ENCODE assay signal across 14 cellular contexts in genomic region chr15:48592929-48593328, GRCh38.
"Had no signal": no experiment of that assay in that cellular context is flagged by ENCODE, and none has a peak within 500 bp of the region (broad histone marks: within the 10 kb centered on the region; RNA-seq: fewer than 3 reads in every experiment).

No MANE protein-coding gene starts in this region.

- H3K4me3 Mint-ChIP-seq: activated CD8-positive, alpha-beta T cell treated with anti-CD3 and anti-CD28 coated beads for 36 hours; activated naive CD8-positive, alpha-beta T cell treated with anti-CD3 and anti-CD28 coated beads for 36 hours; activated T-cell treated with anti-CD3 and anti-CD28 coated beads, Interleukin-2, amount 50 U/mL, for 72 hours; neural crest cell; stimulated activated effector memory CD8-positive, alpha-beta T cell treated with anti-CD3 and anti-CD28 coated beads, Interleukin-12 subunit alpha, Interleukin-12 subunit beta, amount 100 ng/mL, for 72 hours had no signal

- H3K27ac Mint-ChIP-seq: activated CD8-positive, alpha-beta T cell treated with anti-CD3 and anti-CD28 coated beads for 36 hours; activated naive CD8-positive, alpha-beta T cell treated with anti-CD3 and anti-CD28 coated beads for 36 hours; activated T-cell treated with anti-CD3 and anti-CD28 coated beads, Interleukin-2, amount 50 U/mL, for 72 hours; stimulated activated effector memory CD8-positive, alpha-beta T cell treated with anti-CD3 and anti-CD28 coated beads, Interleukin-12 subunit alpha, Interleukin-12 subunit beta, amount 100 ng/mL, for 72 hours had no signal

- H3K27me3 ChIP-seq: ovary had no signal

- H3K9me3 Mint-ChIP-seq: activated CD8-positive, alpha-beta T cell treated with anti-CD3 and anti-CD28 coated beads for 36 hours; activated naive CD8-positive, alpha-beta T cell treated with anti-CD3 and anti-CD28 coated beads for 36 hours; activated T-cell treated with anti-CD3 and anti-CD28 coated beads, Interleukin-2, amount 50 U/mL, for 72 hours; stimulated activated effector memory CD8-positive, alpha-beta T cell treated with anti-CD3 and anti-CD28 coated beads, Interleukin-12 subunit alpha, Interleukin-12 subunit beta, amount 100 ng/mL, for 72 hours had no signal

- H3K36me3 ChIP-seq: ovary had no signal

- H3K4me1 Mint-ChIP-seq: activated naive CD8-positive, alpha-beta T cell treated with anti-CD3 and anti-CD28 coated beads for 36 hours; stimulated activated effector memory CD8-positive, alpha-beta T cell treated with anti-CD3 and anti-CD28 coated beads, Interleukin-12 subunit alpha, Interleukin-12 subunit beta, amount 100 ng/mL, for 72 hours had no signal

- ATAC-seq: activated CD8-positive, alpha-beta T cell treated with anti-CD3 and anti-CD28 coated beads for 36 hours; activated T-cell treated with anti-CD3 and anti-CD28 coated beads, Interleukin-2, amount 50 U/mL, for 72 hours; sciatic nerve; stimulated activated effector memory CD8-positive, alpha-beta T cell treated with anti-CD3 and anti-CD28 coated beads, Interleukin-12 subunit alpha, Interleukin-12 subunit beta, amount 100 ng/mL, for 72 hours had no signal

- H3K4me3 ChIP-seq: ovary, thoracic aorta had no signal

- H3K27me3 Mint-ChIP-seq: activated CD8-positive, alpha-beta T cell treated with anti-CD3 and anti-CD28 coated beads for 36 hours; activated naive CD8-positive, alpha-beta T cell treated with anti-CD3 and anti-CD28 coated beads for 36 hours had no signal

- H3K27ac ChIP-seq: ovary had no signal

- H3K36me3 Mint-ChIP-seq: activated naive CD8-positive, alpha-beta T cell treated with anti-CD3 and anti-CD28 coated beads for 36 hours; stimulated activated effector memory CD8-positive, alpha-beta T cell treated with anti-CD3 and anti-CD28 coated beads, Interleukin-12 subunit alpha, Interleukin-12 subunit beta, amount 100 ng/mL, for 72 hours had no signal

- FAIRE-seq: bronchial epithelial cell had no signal

- H3K9me3 ChIP-seq: ovary, thoracic aorta had no signal

- DNase-seq: activated CD4-positive, alpha-beta T cell treated with anti-CD3 and anti-CD28 coated beads for 4 hours; activated CD8-positive, alpha-beta memory T cell treated with anti-CD3 and anti-CD28 coated beads, Interleukin-2, amount 50 U/mL, for 4 hours; activated CD8-positive, alpha-beta T cell treated with anti-CD3 and anti-CD28 coated beads for 36 hours; activated gamma-delta T cell treated with Interleukin-2 at 50 U/mL for 16 hours; activated naive CD8-positive, alpha-beta T cell treated with anti-CD3 and anti-CD28 coated beads for 36 hours; activated T-cell treated with anti-CD3 and anti-CD28 coated beads, Interleukin-2, amount 50 U/mL, for 72 hours; anterior cingulate cortex; ovary; stimulated activated CD4-positive, alpha-beta T cell treated with anti-CD3 and anti-CD28 coated beads, Interleukin-12 subunit alpha, Interleukin-12 subunit beta, amount 100 ng/mL, for 4 hours had no signal
